Comparison of ENCODE assay signal across 15 cellular contexts in genomic region chr6:157966990-157967389, GRCh38. TPM values are rescaled to one million over a fixed set of nuclear protein-coding genes. Genes with fewer than 3 reads are reported as not detected.
DNase-seq lines count a peak whose midpoint lies in the region; ATAC-seq, FAIRE-seq and TF ChIP-seq lines count a peak whose summit lies in the region.
"Had no signal": no experiment of that assay in that cellular context is flagged by ENCODE, and none has a peak within 500 bp of the region (broad histone marks: within the 10 kb centered on the region; RNA-seq: fewer than 3 reads in every experiment).

No MANE protein-coding gene starts in this region.

- H3K36me3 ChIP-seq in IMR-90 (ENCODE audit: control insufficient read depth, insufficient read depth, low read length) (no peaks in the 10 kb centered on the region), endocrine pancreas (ENCODE audit: control insufficient read depth, insufficient read depth, low read length) (no peaks in the 10 kb centered on the region), small intestine (ENCODE audit: control insufficient read depth in 2 of 2, insufficient read depth in 2 of 2, low read length in 2 of 2) (no peaks in the 10 kb centered on the region), A673 (ENCODE audit: insufficient read depth, low read length, poor library complexity, severe bottlenecking) (no peaks in the 10 kb centered on the region)
- H3K36me3 ChIP-seq: BLaER1, gastroesophageal sphincter had no signal

- H4K5ac ChIP-seq in IMR-90 (ENCODE audit: low read depth, low read length): no peak overlapping the region

- no peak overlapping the region for H2AK5ac ChIP-seq in IMR-90 (ENCODE audit: low read depth, low read length)

- no peak overlapping the region for H4K91ac ChIP-seq in IMR-90 (ENCODE audit: insufficient read depth, low read depth, low read length)

- H3K9ac ChIP-seq in IMR-90 (ENCODE audit: low read depth, low read length) (no peak overlapping the region), endocrine pancreas (ENCODE audit: control insufficient read depth, insufficient read depth, low read length) (peak overlapping the region; percentile 35)
- H3K9ac ChIP-seq: BLaER1 had no signal

- WGBS in IMR-90 (ENCODE audit: extremely low coverage in 2 of 2, insufficient read length in 1 of 2), 2 experiments: no CpG with 5 or more reads among the region's 5 CpGs
- WGBS in small intestine, 3 donors: 11 to 53% (median 22%) methylated on average over 5 of the region's 5 CpGs

- H2AK9ac ChIP-seq in IMR-90 (replicated peaks; ENCODE audit: low read depth, low read length, poor library complexity): peak overlapping the region; percentile 73

- no peak overlapping the region for H3K4me2 ChIP-seq in IMR-90 (ENCODE audit: low read depth, low read length)
- H3K4me2 ChIP-seq: BLaER1 had no signal

- TF ChIP-seq RAD21 in IMR-90 (IDR thresholded peaks at IDR 0.05; ENCODE audit: low read length): no peak

- no peak overlapping the region for H4K8ac ChIP-seq in IMR-90 (ENCODE audit: low read depth in 2 of 2, low read length in 2 of 2)

- no peak overlapping the region for H2BK15ac ChIP-seq in IMR-90 (ENCODE audit: low read depth, low read length)

- H3K4me1 ChIP-seq in IMR-90 (ENCODE audit: control insufficient read depth, insufficient read depth, low read length) (no peaks in the 10 kb centered on the region), endocrine pancreas (ENCODE audit: control insufficient read depth, insufficient read depth, low read length) (no peaks in the 10 kb centered on the region), small intestine (ENCODE audit: control insufficient read depth in 2 of 2, insufficient read depth in 1 of 2, low read depth in 1 of 2, low read length in 1 of 2) (peaks cover 0 to 6% of the 10 kb centered on the region in 2 donors), A673 (ENCODE audit: insufficient read depth, low read length, poor library complexity, severe bottlenecking) (no peaks in the 10 kb centered on the region)
- H3K4me1 ChIP-seq: gastroesophageal sphincter had no signal

- no peak overlapping the region for H3K56ac ChIP-seq in IMR-90 (ENCODE audit: extremely low read depth, insufficient read depth, low read length)

- H3K79me1 ChIP-seq in IMR-90 (ENCODE audit: low read depth in 1 of 2, low read length in 2 of 2): no peaks in the 10 kb centered on the region

- H4K20me1 ChIP-seq in IMR-90 (ENCODE audit: insufficient read depth, low read length): no peaks in the 10 kb centered on the region
- H4K20me1 ChIP-seq: BLaER1 had no signal

- 0 out of 2 replicates have a peak, but pooled peaks cover 3% of the 10 kb centered on the region for H3K9me1 ChIP-seq in IMR-90 (ENCODE audit: insufficient read depth, low read length)

- H3K27me3 ChIP-seq in IMR-90 (ENCODE audit: control insufficient read depth, insufficient read depth, low read length) (no peaks in the 10 kb centered on the region), endocrine pancreas (ENCODE audit: control insufficient read depth, insufficient read depth, low read length) (no peaks in the 10 kb centered on the region), small intestine (ENCODE audit: control insufficient read depth in 2 of 2, insufficient read depth in 2 of 2, low read length in 2 of 2) (peaks cover 0 to 2% of the 10 kb centered on the region in 2 donors), A673 (replicated peaks; ENCODE audit: insufficient read depth, low read depth, low read length, poor library complexity) (no peaks in the 10 kb centered on the region)
- H3K27me3 ChIP-seq: BLaER1, gastroesophageal sphincter had no signal

- no peak overlapping the region for H3K23ac ChIP-seq in IMR-90 (ENCODE audit: low read depth, low read length)

- no peak for FAIRE-seq in small intestine (lab: Jason Lieb, UNC)
- FAIRE-seq: K562 had no signal

- H2BK20ac ChIP-seq in IMR-90 (ENCODE audit: low read depth, low read length): no peak overlapping the region

- H3K9me3 ChIP-seq in IMR-90 (ENCODE audit: control insufficient read depth, insufficient read depth, low read length): no peaks in the 10 kb centered on the region
- H3K9me3 ChIP-seq in endocrine pancreas (ENCODE audit: control insufficient read depth, low read length): no peaks in the 10 kb centered on the region
- no peaks in the 10 kb centered on the region for H3K9me3 ChIP-seq in small intestine (ENCODE audit: control insufficient read depth, low read depth)
- no peaks in the 10 kb centered on the region for H3K9me3 ChIP-seq in A673 (ENCODE audit: low read depth, low read length, poor library complexity, severe bottlenecking)
- H3K9me3 ChIP-seq: gastroesophageal sphincter had no signal

- no peak overlapping the region for H3K4ac ChIP-seq in IMR-90 (ENCODE audit: low read depth, low read length)

- no peak overlapping the region for H3K14ac ChIP-seq in IMR-90 (replicated peaks; ENCODE audit: low read depth, low read length)

- BruUV-seq in IMR-90 (replicated peaks; lab: Mats Ljungman, UMichigan) (no TSS peak), A673 (replicated peaks; lab: Mats Ljungman, UMichigan) (no TSS peak)

- intact Hi-C loops in IMR-90 (cut with micrococcal nuclease) (no loop called here), A673 (cut with micrococcal nuclease; ENCODE audit: unreplicated experiment) (no loop called here)

- H2AFZ ChIP-seq in IMR-90 (replicated peaks; ENCODE audit: low read length, poor library complexity): no peak overlapping the region

- POLR2A ChIA-PET in IMR-90 (lab: Charles Lee; ENCODE audit: unreplicated experiment): no interaction called here
- POLR2A ChIA-PET in A673 (lab: Charles Lee; ENCODE audit: low non-redundant PET): no interaction called here

- TF ChIP-seq CTCF in IMR-90 (conservative IDR thresholded peaks at IDR 0.05; ENCODE audit: low read depth, low read length): no peak
- no peak for TF ChIP-seq CTCF in A673 (conservative IDR thresholded peaks at IDR 0.05; ENCODE audit: low read depth, low read length)

- H2BK5ac ChIP-seq in IMR-90 (ENCODE audit: low read depth, low read length, poor library complexity, severe bottlenecking): no peak overlapping the region

- no peak overlapping the region for H3K4me3 ChIP-seq in IMR-90 (ENCODE audit: insufficient read depth, low read depth, low read length)
- H3K4me3 ChIP-seq in endocrine pancreas (ENCODE audit: control insufficient read depth, insufficient read depth, low read length): no peak overlapping the region
- no peak overlapping the region for H3K4me3 ChIP-seq in small intestine (ENCODE audit: low read depth in 1 of 2, low read length in 2 of 2)
- no peak overlapping the region for H3K4me3 ChIP-seq in A673 (ENCODE audit: low read depth, low read length, poor library complexity, severe bottlenecking)
- H3K4me3 ChIP-seq: BLaER1, gastroesophageal sphincter, K562 had no signal

- no peak for ATAC-seq in IMR-90 (ENCODE audit: low read depth)
- ATAC-seq: gastroesophageal sphincter; K562; stimulated activated naive CD8-positive, alpha-beta T cell treated with anti-CD3 and anti-CD28 coated beads, Interleukin-15, Interleukin-2, amounts not matched to agents 100 U/mL and 50 U/mL, for 24 hours had no signal

- TF ChIP-seq POLR2A in IMR-90 (IDR thresholded peaks at IDR 0.05; ENCODE audit: low read depth, low read length): no peak

- no peak overlapping the region for H2BK120ac ChIP-seq in IMR-90 (ENCODE audit: low read depth, low read length)

- CTCF ChIA-PET in IMR-90 (lab: Yijun Ruan, JAX): interaction anchor here (0.6 kb wide), 1 partner anchor 140 kb away, joined by 4 read pairs; no protein-coding TSS in a partner anchor
- CTCF ChIA-PET in A673 (lab: Charles Lee): no interaction called here

- DNase-seq in IMR-90 (no peak), NCI-H2107 treated with DMSO at 0.1 percent for 48 hours (lab: John Stamatoyannopoulos, UW; ENCODE audit: unreplicated experiment) (peak; percentile 40), small intestine (peak; percentile 61), A673 (ENCODE audit: low spot score) (no peak), HuH-7.5 (ENCODE audit: low spot score) (no peak)
- DNase-seq in stimulated activated CD4-positive, alpha-beta T cell treated with anti-CD3 and anti-CD28 coated beads, Interleukin-15, amount 100 ng/mL, for 24 hours: no peak
- DNase-seq: caudate nucleus; mammary epithelial cell; NCI-H187; occipital lobe; stimulated activated naive CD8-positive, alpha-beta T cell treated with anti-CD3 and anti-CD28 coated beads, Interleukin-15, Interleukin-2, amounts not matched to agents 100 U/mL and 50 U/mL, for 24 hours had no signal

- dilution Hi-C loops in IMR-90 (cut with HindIII; ENCODE audit: low sequenced_read_pairs, unreplicated experiment): no loop called here

- H3K27ac ChIP-seq in IMR-90 (ENCODE audit: insufficient read depth, low read length) (no peak overlapping the region), small intestine (ENCODE audit: low read depth in 1 of 2, low read length in 1 of 2) (peak overlapping the region; percentile 84 to 85), A673 (ENCODE audit: low read depth, low read length, poor library complexity, severe bottlenecking) (no peak overlapping the region)
- H3K27ac ChIP-seq: BLaER1, gastroesophageal sphincter had no signal

- in situ Hi-C loops in IMR-90 (cut with MboI; ENCODE audit: low sequenced_read_pairs): no loop called here

- no peak overlapping the region for H3K18ac ChIP-seq in IMR-90 (ENCODE audit: low read depth, low read length)

TF ChIP-seq in IMR-90, 13 proteins besides CTCF, POLR2A, EP300 and RAD21:
- TF ChIP-seq BHLHE40 (IDR thresholded peaks at IDR 0.05; ENCODE audit: low read depth, low read length) (no peak), MXI1 (IDR thresholded peaks at IDR 0.05; ENCODE audit: borderline replicate concordance, low read depth, low read length) (no peak), MAFK (IDR thresholded peaks at IDR 0.05; ENCODE audit: low read depth, low read length) (no peak), SMC3 (IDR thresholded peaks at IDR 0.05; ENCODE audit: low read depth, low read length) (no peak)

RNA-seq across cellular contexts. Expression of gene SYNJ2, which starts 14.7 kb away (rescaled TPM):
- total RNA-seq in IMR-90 (2012; rRNA removed): 43.3 and 45.2 TPM in 2 replicates
- polyA plus RNA-seq in IMR-90 (2012; rRNA removed): 40.8 and 45.6 TPM in 2 replicates
- 21.2 and 29.0 TPM in 2 replicates for polyA plus RNA-seq in IMR-90 (2012; cell fraction: cytosol; rRNA removed)
- 45.7 and 64.6 TPM in 2 replicates for polyA plus RNA-seq in IMR-90 (2012; cell fraction: nucleus; rRNA removed; ENCODE audit: low replicate concordance)
- 1 to 10 TPM; 7.0 to 9.4 (median 9.4) TPM for polyA plus RNA-seq in small intestine
- total RNA-seq in A673 (2021): 34.5 and 37.0 TPM in 2 replicates

Comparison
In these comparisons a context has a peak if more than half of its experiments do, and no peak if none do; other contexts are left out.
1. DNase-seq: peak in NCI-H2107 treated with DMSO at 0.1 percent for 48 hours (single experiment) and small intestine (single experiment); none in IMR-90 (single experiment), A673 (single experiment), stimulated activated CD4-positive, alpha-beta T cell treated with anti-CD3 and anti-CD28 coated beads, Interleukin-15, amount 100 ng/mL, for 24 hours (single experiment) and HuH-7.5 (single experiment).
2. H3K27ac ChIP-seq: peak in small intestine (2 of 2); none in IMR-90 (single experiment) and A673 (single experiment).